Comparison of ENCODE assay signal across 26 cellular contexts in the genomic region with DNA sequence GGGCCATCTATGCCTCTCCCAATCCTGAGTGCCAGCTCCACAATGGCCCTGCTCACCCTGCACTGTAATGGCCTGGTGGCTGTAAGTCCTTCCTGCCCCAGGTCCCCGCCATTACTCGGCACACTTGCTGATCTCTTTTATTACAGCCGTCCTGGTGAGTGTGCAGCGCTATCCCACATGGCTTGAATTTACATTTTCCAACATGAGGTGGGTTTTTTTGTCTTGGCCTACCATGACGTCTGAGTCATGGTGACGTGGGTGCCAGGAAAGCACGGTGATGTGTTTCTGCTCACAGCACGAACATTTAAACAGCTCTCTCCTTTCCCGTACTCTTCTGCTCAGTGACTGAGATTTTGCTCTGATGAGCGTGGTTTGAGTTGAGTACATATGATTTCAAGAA. TPM values are rescaled to one million over a fixed set of nuclear protein-coding genes. Genes with fewer than 3 reads are reported as not detected.
DNase-seq lines count a peak whose midpoint lies in the region; ATAC-seq and TF ChIP-seq lines count a peak whose summit lies in the region.
"Had no signal": no experiment of that assay in that cellular context is flagged by ENCODE, and none has a peak within 500 bp of the region (broad histone marks: within the 10 kb centered on the region; RNA-seq: fewer than 3 reads in every experiment).

No MANE protein-coding gene starts in this region.

- H3K4me3 ChIP-seq in astrocyte of the cerebellum (ENCODE audit: low read depth, low read length) (no peak overlapping the region), fibroblast of villous mesenchyme (ENCODE audit: low read depth, low read length) (no peak overlapping the region), aorta (ENCODE audit: low read length in 2 of 2) (no peak overlapping the region)
- H3K4me3 ChIP-seq: breast epithelium, SJCRH30 had no signal

- H3K27ac ChIP-seq in aorta (ENCODE audit: low read depth in 1 of 2, low read length in 2 of 2), result no peak overlapping the region
- H3K27ac ChIP-seq: breast epithelium, SJCRH30 had no signal

- H3K36me3 ChIP-seq in aorta (ENCODE audit: control insufficient read depth in 1 of 2, insufficient read depth in 2 of 2, low read length in 1 of 2), result no peaks in the 10 kb centered on the region
- H3K36me3 ChIP-seq: breast epithelium, SJCRH30 had no signal

- in situ Hi-C loops in astrocyte of the cerebellum (cut with HindIII; ENCODE audit: low sequenced_read_pairs), result no loop called here

- 62 to 69% methylated on average over 10 of the region's 10 CpGs for WGBS in aorta, 2 donors

- peaks cover 4% of the 10 kb centered on the region for H3K9me3 Mint-ChIP-seq in stimulated activated effector memory CD8-positive, alpha-beta T cell treated with anti-CD3 and anti-CD28 coated beads, Interleukin-12 subunit alpha, Interleukin-12 subunit beta, amount 100 ng/mL, for 72 hours
- H3K9me3 Mint-ChIP-seq: activated CD4-positive, alpha-beta memory T cell treated with anti-CD3 and anti-CD28 coated beads for 36 hours; activated naive CD4-positive, alpha-beta T cell treated with anti-CD3 and anti-CD28 coated beads for 36 hours; dendritic cell treated with granulocyte-macrophage colony-stimulating factor and Interleukin-4, amounts not matched to agents 40 ng/mL and 50 ng/mL, for 4 days; mesothelial cell of epicardium had no signal

- H3K36me3 Mint-ChIP-seq in stimulated activated effector memory CD8-positive, alpha-beta T cell treated with anti-CD3 and anti-CD28 coated beads, Interleukin-12 subunit alpha, Interleukin-12 subunit beta, amount 100 ng/mL, for 72 hours, result no peaks in the 10 kb centered on the region
- H3K36me3 Mint-ChIP-seq: activated CD4-positive, alpha-beta memory T cell treated with anti-CD3 and anti-CD28 coated beads for 36 hours; mesothelial cell of epicardium had no signal

- H3K4me1 ChIP-seq in aorta (ENCODE audit: control insufficient read depth in 1 of 2, insufficient read depth in 2 of 2, low read length in 2 of 2), result no peaks in the 10 kb centered on the region
- H3K4me1 ChIP-seq: breast epithelium, SJCRH30 had no signal

- H3K27ac Mint-ChIP-seq in stimulated activated effector memory CD8-positive, alpha-beta T cell treated with anti-CD3 and anti-CD28 coated beads, Interleukin-12 subunit alpha, Interleukin-12 subunit beta, amount 100 ng/mL, for 72 hours, result no peak overlapping the region
- H3K27ac Mint-ChIP-seq: activated B cell treated with CpG ODN at 0.5 μM for 24 hours; activated CD4-positive, alpha-beta memory T cell treated with anti-CD3 and anti-CD28 coated beads for 36 hours; activated naive CD4-positive, alpha-beta T cell treated with anti-CD3 and anti-CD28 coated beads for 36 hours; dendritic cell treated with granulocyte-macrophage colony-stimulating factor and Interleukin-4, amounts not matched to agents 40 ng/mL and 50 ng/mL, for 4 days; mesothelial cell of epicardium; nephron; progenitor cell of endocrine pancreas had no signal

- intact Hi-C loops in aorta (cut with DNase I), result no loop called here

- H3K9me3 ChIP-seq in aorta (ENCODE audit: control insufficient read depth, low read length), result peaks cover 13% of the 10 kb centered on the region
- H3K9me3 ChIP-seq: SJCRH30 had no signal

- H3K27me3 ChIP-seq in aorta (ENCODE audit: control insufficient read depth in 1 of 2, insufficient read depth in 2 of 2, low read length in 1 of 2), result no peaks in the 10 kb centered on the region
- H3K27me3 ChIP-seq: SJCRH30 had no signal

- no peak for ATAC-seq in stimulated activated effector memory CD8-positive, alpha-beta T cell treated with anti-CD3 and anti-CD28 coated beads, Interleukin-12 subunit alpha, Interleukin-12 subunit beta, amount 100 ng/mL, for 72 hours
- ATAC-seq in HG03045 (IDR thresholded peaks at IDR 0.05; ENCODE audit: unreplicated experiment) (no peak), GM21390 (IDR thresholded peaks at IDR 0.05; ENCODE audit: unreplicated experiment) (no peak), aorta (ENCODE audit: low FRiP score) (no peak)
- ATAC-seq: left colon had no signal

- no peak overlapping the region for H3K4me3 Mint-ChIP-seq in stimulated activated effector memory CD8-positive, alpha-beta T cell treated with anti-CD3 and anti-CD28 coated beads, Interleukin-12 subunit alpha, Interleukin-12 subunit beta, amount 100 ng/mL, for 72 hours
- H3K4me3 Mint-ChIP-seq: activated B cell treated with CpG ODN at 0.5 μM for 24 hours; activated CD4-positive, alpha-beta memory T cell treated with anti-CD3 and anti-CD28 coated beads for 36 hours; activated naive CD4-positive, alpha-beta T cell treated with anti-CD3 and anti-CD28 coated beads for 36 hours; dendritic cell treated with granulocyte-macrophage colony-stimulating factor and Interleukin-4, amounts not matched to agents 40 ng/mL and 50 ng/mL, for 4 days; mesothelial cell of epicardium; nephron had no signal

- TF ChIP-seq CTCF in astrocyte of the cerebellum (IDR thresholded peaks at IDR 0.05; ENCODE audit: low read depth, low read length, missing control alignments) (no peak), fibroblast of villous mesenchyme (IDR thresholded peaks at IDR 0.05; ENCODE audit: insufficient read depth, low read depth, low read length) (no peak)

- DNase-seq in AG08395 (ENCODE audit: low spot score) (peak; percentile 65), H4 (ENCODE audit: low spot score) (peak; percentile 93), astrocyte of the cerebellum (ENCODE audit: low read depth) (peak; percentile 93), fibroblast of villous mesenchyme (ENCODE audit: low read depth) (peak; percentile 62), aorta (no peak)
- DNase-seq in stimulated activated effector memory CD8-positive, alpha-beta T cell treated with anti-CD3 and anti-CD28 coated beads, Interleukin-12 subunit alpha, Interleukin-12 subunit beta, amount 100 ng/mL, for 72 hours (ENCODE audit: low spot score in 2 of 2), result no peak
- DNase-seq: ACHN; activated B cell treated with CpG ODN at 0.5 μM for 24 hours; activated CD4-positive, alpha-beta memory T cell treated with anti-CD3 and anti-CD28 coated beads for 36 hours; activated naive CD4-positive, alpha-beta T cell treated with anti-CD3 and anti-CD28 coated beads for 36 hours; DMS79; left colon; MM.1S; NCI-H1694; NCI-H774; SJCRH30; stimulated activated CD4-positive, alpha-beta T cell treated with anti-CD3 and anti-CD28 coated beads, Interleukin-4, amount 100 ng/mL, for 4 hours had no signal

- no peaks in the 10 kb centered on the region for H3K4me1 Mint-ChIP-seq in stimulated activated effector memory CD8-positive, alpha-beta T cell treated with anti-CD3 and anti-CD28 coated beads, Interleukin-12 subunit alpha, Interleukin-12 subunit beta, amount 100 ng/mL, for 72 hours
- H3K4me1 Mint-ChIP-seq: activated B cell treated with CpG ODN at 0.5 μM for 24 hours had no signal

RNA-seq across cellular contexts. Expression of gene FOXF1, which starts 55.2 kb away (rescaled TPM):
- total RNA-seq in H4 (2014; rRNA removed; shearing (Covaris generic)), result 12.3 and 20.2 TPM in 2 replicates
- 5.2 and 10.3 TPM in 2 replicates for total RNA-seq in fibroblast of villous mesenchyme
- 1 to 10 TPM in 1 of 2 donors, under 1 TPM in 1; 0.88 to 1.8 TPM for total RNA-seq in aorta
- under 1 TPM; 0.10 to 0.13 TPM for polyA plus RNA-seq in aorta
- total RNA-seq: activated B cell treated with CpG ODN at 0.5 μM for 24 hours; activated CD4-positive, alpha-beta memory T cell treated with anti-CD3 and anti-CD28 coated beads for 36 hours; activated naive CD4-positive, alpha-beta T cell treated with anti-CD3 and anti-CD28 coated beads for 36 hours; OCI-LY7; progenitor cell of endocrine pancreas; T-helper 2 cell treated with Interferon-gamma antibody and Interleukin-4, amounts not matched to agents 100 ng/mL and 5 ng/mL, for 36 hours had no signal

Comparison
In these comparisons a context has a peak if more than half of its experiments do, and no peak if none do; other contexts are left out.
1. DNase-seq: peak in AG08395 (single experiment), H4 (single experiment), astrocyte of the cerebellum (single experiment) and fibroblast of villous mesenchyme (single experiment); none in stimulated activated effector memory CD8-positive, alpha-beta T cell treated with anti-CD3 and anti-CD28 coated beads, Interleukin-12 subunit alpha, Interleukin-12 subunit beta, amount 100 ng/mL, for 72 hours (0 of 2) and aorta (0 of 2).